ENCODE assay signal across 28 cellular contexts in the genomic region with DNA sequence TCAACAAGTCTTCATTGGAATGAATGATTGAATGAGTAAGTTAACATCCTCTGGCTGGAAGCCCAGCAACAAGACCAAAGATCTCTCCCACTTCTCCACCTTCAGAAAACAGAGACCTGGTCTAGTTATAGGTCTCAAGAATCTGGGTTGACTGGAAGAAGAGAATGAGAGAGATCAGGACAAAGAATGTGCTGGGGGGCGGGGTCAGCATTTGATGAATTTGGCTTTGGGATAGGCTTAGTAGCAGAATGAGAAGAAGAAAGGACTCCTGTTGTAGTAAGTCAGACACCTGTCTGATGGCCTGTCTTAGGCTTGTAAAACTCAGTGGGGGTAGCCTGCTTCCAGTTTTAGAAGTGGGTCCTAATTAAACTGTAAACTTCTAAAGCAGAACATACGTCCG.
"Had no signal": no experiment of that assay in that cellular context is flagged by ENCODE, and none has a peak within 500 bp of the region (broad histone marks: within the 10 kb centered on the region; RNA-seq: fewer than 3 reads in every experiment).

No MANE protein-coding gene starts in this region.

- H3K4me2 ChIP-seq: KMS-11, SK-N-SH had no signal

- H3K27me3 ChIP-seq: cardiac muscle cell, SJCRH30 had no signal

- H3K4me1 Mint-ChIP-seq: activated naive CD8-positive, alpha-beta T cell treated with anti-CD3 and anti-CD28 coated beads, Interleukin-2, amount 50 U/mL, for 24 hours; central memory CD8-positive, alpha-beta T cell had no signal

- H3K9me3 ChIP-seq: SJCRH30, SK-N-SH had no signal

- H3K27ac ChIP-seq: cardiac muscle cell, KMS-11, SJCRH30 had no signal

- H3K9ac ChIP-seq: KMS-11, SK-N-SH had no signal

- H3K9me2 ChIP-seq: SK-N-SH had no signal

- H3K4me3 ChIP-seq: cardiac muscle cell, SJCRH30 had no signal

- DNase-seq: activated B cell treated with CpG ODN at 0.5 μM for 24 hours; activated CD4-positive, alpha-beta memory T cell treated with anti-CD3 and anti-CD28 coated beads for 36 hours; activated CD4-positive, alpha-beta T cell treated with anti-CD3 and anti-CD28 coated beads for 4 hours; activated CD4-positive, alpha-beta T cell treated with anti-CD3 and anti-CD28 coated beads, Interleukin-2, amount 50 U/mL, for 1 hour; activated CD4-positive, CD25-positive, alpha-beta regulatory T cell treated with anti-CD3 and anti-CD28 coated beads, Interleukin-2, amount 50 U/mL, for 72 hours; activated gamma-delta T cell treated with Interleukin-2 at 50 U/mL for 16 hours; activated naive CD4-positive, alpha-beta T cell treated with anti-CD3 and anti-CD28 coated beads for 36 hours; activated naive CD8-positive, alpha-beta T cell treated with anti-CD3 and anti-CD28 coated beads, Interleukin-2, amount 50 U/mL, for 24 hours; activated T-cell treated with anti-CD3 and anti-CD28 coated beads, Interleukin-2, amount 50 U/mL, for 1 hour; anterior cingulate cortex; MM.1S; MV-4-11; NCI-H1092; NCI-H1436 treated with DMSO at 0.1 percent for 48 hours; NCI-H1694 treated with DMSO at 0.1 percent for 48 hours; NCI-H2029; NCI-H345; NCI-H524 treated with DMSO at 0.1 percent for 48 hours; SHP77; SJCRH30; SK-N-SH had no signal

- H3K4me3 Mint-ChIP-seq: activated B cell treated with CpG ODN at 0.5 μM for 24 hours; activated CD4-positive, alpha-beta memory T cell treated with anti-CD3 and anti-CD28 coated beads for 36 hours; activated naive CD4-positive, alpha-beta T cell treated with anti-CD3 and anti-CD28 coated beads for 36 hours; activated naive CD8-positive, alpha-beta T cell; activated naive CD8-positive, alpha-beta T cell treated with anti-CD3 and anti-CD28 coated beads, Interleukin-2, amount 50 U/mL, for 24 hours; central memory CD8-positive, alpha-beta T cell; T-helper 1 cell treated with Interleukin-12 subunit alpha and Interleukin-12 subunit beta and Interleukin-4 antibody, amounts not matched to agents 30 μg/mL and 1 μg/mL, for 36 hours; T-helper 2 cell treated with Interferon-gamma antibody and Interleukin-4, amounts not matched to agents 5 μg/mL and 100 μg/mL, for 36 hours had no signal

- ATAC-seq: activated naive CD8-positive, alpha-beta T cell treated with anti-CD3 and anti-CD28 coated beads, Interleukin-2, amount 50 U/mL, for 24 hours; Panc1 had no signal

- H3K27ac Mint-ChIP-seq: activated B cell treated with CpG ODN at 0.5 μM for 24 hours; activated CD4-positive, alpha-beta memory T cell treated with anti-CD3 and anti-CD28 coated beads for 36 hours; activated naive CD4-positive, alpha-beta T cell treated with anti-CD3 and anti-CD28 coated beads for 36 hours; activated naive CD8-positive, alpha-beta T cell; activated naive CD8-positive, alpha-beta T cell treated with anti-CD3 and anti-CD28 coated beads, Interleukin-2, amount 50 U/mL, for 24 hours; T-helper 2 cell treated with Interferon-gamma antibody and Interleukin-4, amounts not matched to agents 5 μg/mL and 100 μg/mL, for 36 hours had no signal

- H3K9me3 Mint-ChIP-seq: activated B cell treated with CpG ODN at 0.5 μM for 24 hours; activated CD4-positive, alpha-beta memory T cell treated with anti-CD3 and anti-CD28 coated beads for 36 hours; activated naive CD4-positive, alpha-beta T cell treated with anti-CD3 and anti-CD28 coated beads for 36 hours; activated naive CD8-positive, alpha-beta T cell treated with anti-CD3 and anti-CD28 coated beads, Interleukin-2, amount 50 U/mL, for 24 hours; central memory CD8-positive, alpha-beta T cell; T-helper 1 cell treated with Interleukin-12 subunit alpha and Interleukin-12 subunit beta and Interleukin-4 antibody, amounts not matched to agents 30 μg/mL and 1 μg/mL, for 36 hours; T-helper 2 cell treated with Interferon-gamma antibody and Interleukin-4, amounts not matched to agents 5 μg/mL and 100 μg/mL, for 36 hours had no signal

- H3K36me3 ChIP-seq: cardiac muscle cell, SJCRH30 had no signal

- H3K36me3 Mint-ChIP-seq: activated CD4-positive, alpha-beta memory T cell treated with anti-CD3 and anti-CD28 coated beads for 36 hours had no signal
